Comparison of ENCODE assay signal across 1 cellular context in the genomic region with DNA sequence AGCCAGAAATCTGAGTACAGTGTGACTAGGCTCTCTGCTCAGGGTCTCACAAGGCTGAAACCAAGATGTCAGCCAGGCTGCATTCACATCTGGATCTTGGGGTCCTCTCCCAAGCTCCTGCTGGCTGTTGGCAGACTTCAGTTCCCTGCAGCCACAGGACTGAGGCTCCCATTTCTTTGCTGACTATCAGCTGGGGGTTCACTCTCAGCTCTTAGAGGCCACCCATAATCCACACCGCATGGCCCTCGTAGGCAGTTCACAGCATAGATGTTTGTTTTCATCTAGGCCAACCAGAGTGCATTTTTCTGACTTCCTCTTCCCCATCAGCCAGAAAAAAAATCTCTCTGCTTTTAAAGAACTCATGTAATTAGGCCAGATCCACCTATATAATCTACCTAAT.
A peak's percentile ranks its signal among the peaks of the same experiment; 100 is the strongest.
TF ChIP-seq lines count a peak whose summit lies in the region.

No MANE protein-coding gene starts in this region.

TF ChIP-seq in K562, 482 proteins besides CTCF, POLR2A, EP300 and RAD21:
- TF ChIP-seq, protein P1, sequence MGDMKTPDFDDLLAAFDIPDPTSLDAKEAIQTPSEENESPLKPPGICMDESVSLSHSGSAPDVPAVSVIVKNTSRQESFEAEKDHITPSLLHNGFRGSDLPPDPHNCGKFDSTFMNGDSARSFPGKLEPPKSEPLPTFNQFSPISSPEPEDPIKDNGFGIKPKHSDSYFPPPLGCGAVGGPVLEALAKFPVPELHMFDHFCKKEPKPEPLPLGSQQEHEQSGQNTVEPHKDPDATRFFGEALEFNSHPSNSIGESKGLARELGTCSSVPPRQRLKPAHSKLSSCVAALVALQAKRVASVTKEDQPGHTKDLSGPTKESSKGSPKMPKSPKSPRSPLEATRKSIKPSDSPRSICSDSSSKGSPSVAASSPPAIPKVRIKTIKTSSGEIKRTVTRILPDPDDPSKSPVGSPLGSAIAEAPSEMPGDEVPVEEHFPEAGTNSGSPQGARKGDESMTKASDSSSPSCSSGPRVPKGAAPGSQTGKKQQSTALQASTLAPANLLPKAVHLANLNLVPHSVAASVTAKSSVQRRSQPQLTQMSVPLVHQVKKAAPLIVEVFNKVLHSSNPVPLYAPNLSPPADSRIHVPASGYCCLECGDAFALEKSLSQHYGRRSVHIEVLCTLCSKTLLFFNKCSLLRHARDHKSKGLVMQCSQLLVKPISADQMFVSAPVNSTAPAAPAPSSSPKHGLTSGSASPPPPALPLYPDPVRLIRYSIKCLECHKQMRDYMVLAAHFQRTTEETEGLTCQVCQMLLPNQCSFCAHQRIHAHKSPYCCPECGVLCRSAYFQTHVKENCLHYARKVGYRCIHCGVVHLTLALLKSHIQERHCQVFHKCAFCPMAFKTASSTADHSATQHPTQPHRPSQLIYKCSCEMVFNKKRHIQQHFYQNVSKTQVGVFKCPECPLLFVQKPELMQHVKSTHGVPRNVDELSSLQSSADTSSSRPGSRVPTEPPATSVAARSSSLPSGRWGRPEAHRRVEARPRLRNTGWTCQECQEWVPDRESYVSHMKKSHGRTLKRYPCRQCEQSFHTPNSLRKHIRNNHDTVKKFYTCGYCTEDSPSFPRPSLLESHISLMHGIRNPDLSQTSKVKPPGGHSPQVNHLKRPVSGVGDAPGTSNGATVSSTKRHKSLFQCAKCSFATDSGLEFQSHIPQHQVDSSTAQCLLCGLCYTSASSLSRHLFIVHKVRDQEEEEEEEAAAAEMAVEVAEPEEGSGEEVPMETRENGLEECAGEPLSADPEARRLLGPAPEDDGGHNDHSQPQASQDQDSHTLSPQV (IDR thresholded peaks at IDR 0.05), result peak; percentile 27; the same call in 1 of the 2 replicates
- TF ChIP-seq, protein P2, sequence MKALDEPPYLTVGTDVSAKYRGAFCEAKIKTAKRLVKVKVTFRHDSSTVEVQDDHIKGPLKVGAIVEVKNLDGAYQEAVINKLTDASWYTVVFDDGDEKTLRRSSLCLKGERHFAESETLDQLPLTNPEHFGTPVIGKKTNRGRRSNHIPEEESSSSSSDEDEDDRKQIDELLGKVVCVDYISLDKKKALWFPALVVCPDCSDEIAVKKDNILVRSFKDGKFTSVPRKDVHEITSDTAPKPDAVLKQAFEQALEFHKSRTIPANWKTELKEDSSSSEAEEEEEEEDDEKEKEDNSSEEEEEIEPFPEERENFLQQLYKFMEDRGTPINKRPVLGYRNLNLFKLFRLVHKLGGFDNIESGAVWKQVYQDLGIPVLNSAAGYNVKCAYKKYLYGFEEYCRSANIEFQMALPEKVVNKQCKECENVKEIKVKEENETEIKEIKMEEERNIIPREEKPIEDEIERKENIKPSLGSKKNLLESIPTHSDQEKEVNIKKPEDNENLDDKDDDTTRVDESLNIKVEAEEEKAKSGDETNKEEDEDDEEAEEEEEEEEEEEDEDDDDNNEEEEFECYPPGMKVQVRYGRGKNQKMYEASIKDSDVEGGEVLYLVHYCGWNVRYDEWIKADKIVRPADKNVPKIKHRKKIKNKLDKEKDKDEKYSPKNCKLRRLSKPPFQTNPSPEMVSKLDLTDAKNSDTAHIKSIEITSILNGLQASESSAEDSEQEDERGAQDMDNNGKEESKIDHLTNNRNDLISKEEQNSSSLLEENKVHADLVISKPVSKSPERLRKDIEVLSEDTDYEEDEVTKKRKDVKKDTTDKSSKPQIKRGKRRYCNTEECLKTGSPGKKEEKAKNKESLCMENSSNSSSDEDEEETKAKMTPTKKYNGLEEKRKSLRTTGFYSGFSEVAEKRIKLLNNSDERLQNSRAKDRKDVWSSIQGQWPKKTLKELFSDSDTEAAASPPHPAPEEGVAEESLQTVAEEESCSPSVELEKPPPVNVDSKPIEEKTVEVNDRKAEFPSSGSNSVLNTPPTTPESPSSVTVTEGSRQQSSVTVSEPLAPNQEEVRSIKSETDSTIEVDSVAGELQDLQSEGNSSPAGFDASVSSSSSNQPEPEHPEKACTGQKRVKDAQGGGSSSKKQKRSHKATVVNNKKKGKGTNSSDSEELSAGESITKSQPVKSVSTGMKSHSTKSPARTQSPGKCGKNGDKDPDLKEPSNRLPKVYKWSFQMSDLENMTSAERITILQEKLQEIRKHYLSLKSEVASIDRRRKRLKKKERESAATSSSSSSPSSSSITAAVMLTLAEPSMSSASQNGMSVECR (CRISPR knock-in tag; IDR thresholded peaks at IDR 0.05), result no peak
- TF ChIP-seq ARID2 (IDR thresholded peaks at IDR 0.05) (no peak), GTF2F1 (IDR thresholded peaks at IDR 0.05; ENCODE audit: low read depth, low read length) (no peak), SPI1 (IDR thresholded peaks at IDR 0.05; ENCODE audit: borderline replicate concordance, low read depth, low read length) (0 out of 2 replicates have a peak, but pooled peaks have one; percentile 26), RBM39 (optimal IDR thresholded peaks at IDR 0.05; ENCODE audit: low read depth, low read length) (no peak), YY1 (IDR thresholded peaks at IDR 0.05; ENCODE audit: borderline replicate concordance in 1 of 3, control insufficient read depth in 1 of 3, extremely low read depth in 1 of 3, insufficient read depth in 3 of 3, insufficient read length in 1 of 3, insufficient replicate concordance in 2 of 3, low read depth in 1 of 3, low read length in 2 of 3) (peak in 1 of 3 experiments; percentile 24), ZNF253 (CRISPR knock-in tag; conservative IDR thresholded peaks at IDR 0.05) (no peak), POLR2B (IDR thresholded peaks at IDR 0.05; ENCODE audit: low read depth, partially characterized antibody) (no peak), HDAC3 (IDR thresholded peaks at IDR 0.05; ENCODE audit: borderline replicate concordance, partially characterized antibody) (no peak)
- TF ChIP-seq, protein P3, sequence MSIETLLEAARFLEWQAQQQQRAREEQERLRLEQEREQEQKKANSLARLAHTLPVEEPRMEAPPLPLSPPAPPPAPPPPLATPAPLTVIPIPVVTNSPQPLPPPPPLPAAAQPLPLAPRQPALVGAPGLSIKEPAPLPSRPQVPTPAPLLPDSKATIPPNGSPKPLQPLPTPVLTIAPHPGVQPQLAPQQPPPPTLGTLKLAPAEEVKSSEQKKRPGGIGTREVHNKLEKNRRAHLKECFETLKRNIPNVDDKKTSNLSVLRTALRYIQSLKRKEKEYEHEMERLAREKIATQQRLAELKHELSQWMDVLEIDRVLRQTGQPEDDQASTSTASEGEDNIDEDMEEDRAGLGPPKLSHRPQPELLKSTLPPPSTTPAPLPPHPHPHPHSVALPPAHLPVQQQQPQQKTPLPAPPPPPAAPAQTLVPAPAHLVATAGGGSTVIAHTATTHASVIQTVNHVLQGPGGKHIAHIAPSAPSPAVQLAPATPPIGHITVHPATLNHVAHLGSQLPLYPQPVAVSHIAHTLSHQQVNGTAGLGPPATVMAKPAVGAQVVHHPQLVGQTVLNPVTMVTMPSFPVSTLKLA (conservative IDR thresholded peaks at IDR 0.05), result 0 out of 4 replicates have a peak, but pooled peaks of 1 of the 2 experiments have one; percentile 5
